Comparison of ENCODE assay signal across 8 cellular contexts in the genomic region with DNA sequence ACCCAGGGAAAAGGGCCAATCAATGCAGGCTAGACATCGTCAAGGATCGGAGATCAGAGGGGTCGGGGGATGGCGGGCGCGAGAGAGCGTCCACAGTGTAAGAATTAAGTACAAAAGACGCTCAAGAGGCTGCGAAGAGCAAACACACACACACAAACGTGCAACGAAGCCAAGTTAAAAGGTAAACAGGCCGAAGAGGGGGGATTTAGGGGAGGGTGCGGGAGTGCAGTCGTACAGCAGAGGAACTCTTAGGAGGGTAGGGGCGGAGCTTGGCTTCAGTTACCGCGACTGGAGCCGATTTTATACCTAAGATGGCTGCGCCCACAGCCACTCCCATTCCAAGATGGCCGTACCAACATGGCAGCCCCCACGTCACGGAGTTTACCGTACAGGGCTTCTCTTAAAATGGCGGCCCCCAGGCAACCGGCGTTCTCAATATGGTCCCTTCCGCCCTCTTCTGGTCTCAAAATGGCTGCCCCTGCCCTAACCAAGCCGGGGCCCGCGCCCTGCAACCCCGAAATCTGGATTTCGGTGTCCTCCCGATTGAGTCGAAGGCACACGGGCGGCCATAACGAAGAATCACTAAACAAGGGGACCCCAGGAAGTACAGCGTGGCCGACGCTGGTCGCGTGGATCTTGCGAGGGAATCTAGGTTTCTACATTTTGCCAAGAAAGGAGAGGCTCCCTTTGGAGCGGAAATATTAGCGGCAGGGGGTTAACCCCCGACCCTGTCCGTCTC. TPM values are rescaled to one million over a fixed set of nuclear protein-coding genes. Genes with fewer than 3 reads are reported as not detected.
DNase-seq lines count a peak whose midpoint lies in the region; ATAC-seq and TF ChIP-seq lines count a peak whose summit lies in the region.

No MANE protein-coding gene starts in this region.

- no peak for TF ChIP-seq POLR2A in lower leg skin (IDR thresholded peaks at IDR 0.05)

- peak overlapping the region; percentile 86 for H3K4me3 Mint-ChIP-seq in activated CD4-positive, alpha-beta memory T cell treated with anti-CD3 and anti-CD28 coated beads for 36 hours

- H3K9ac ChIP-seq in duodenal mucosa (ENCODE audit: low read depth in 1 of 2, low read length in 2 of 2): peak overlapping the region; percentile 78 to 90

- H3K27me3 ChIP-seq in duodenal mucosa (ENCODE audit: control insufficient read depth in 1 of 2, insufficient read depth in 2 of 2, low read length in 2 of 2): no peaks in the 10 kb centered on the region

- no peaks in the 10 kb centered on the region for H3K9me3 Mint-ChIP-seq in activated CD4-positive, alpha-beta memory T cell treated with anti-CD3 and anti-CD28 coated beads for 36 hours

- CTCF ChIA-PET in activated CD4-positive, alpha-beta memory T cell treated with anti-CD3 and anti-CD28 coated beads for 36 hours (lab: Charles Lee): interaction anchor here (0.7 to 2.5 kb wide), 5 partner anchors 16 to 285 kb away, joined by 3 to 9 read pairs (median 5); partner anchors contain the start of genes HNRNPUL2 and TUT1

- intact Hi-C loops in activated CD4-positive, alpha-beta memory T cell treated with anti-CD3 and anti-CD28 coated beads for 36 hours (cut with micrococcal nuclease): loop anchor here (1.0 to 5.0 kb wide), 11 partner anchors 18 to 172 kb away; partner anchors contain the start of genes C11orf98, CSKMT, HNRNPUL2 and MTA2
- intact Hi-C loops in lower leg skin (cut with DNase I; ENCODE audit: low total_unique reads): loop anchor here (10.0 kb wide), 1 partner anchor 325 kb away; no protein-coding TSS in a partner anchor

- peak overlapping the region; percentile 94 for H3K27ac ChIP-seq in duodenal mucosa (ENCODE audit: low read depth, low read length)

- H3K36me3 Mint-ChIP-seq in activated CD4-positive, alpha-beta memory T cell treated with anti-CD3 and anti-CD28 coated beads for 36 hours: peaks cover 37% of the 10 kb centered on the region

- POLR2A ChIA-PET in activated CD4-positive, alpha-beta memory T cell treated with anti-CD3 and anti-CD28 coated beads for 36 hours (lab: Charles Lee): interaction anchor here (0.6 to 5.4 kb wide), 17 partner anchors 16 to 285 kb away, joined by 3 to 29 read pairs (median 5); partner anchors contain the start of genes B3GAT3, C11orf98, CSKMT and GANAB

- peak overlapping the region; percentile 95 for H3K27ac Mint-ChIP-seq in activated CD4-positive, alpha-beta memory T cell treated with anti-CD3 and anti-CD28 coated beads for 36 hours

- no peak for TF ChIP-seq CTCF in lower leg skin (IDR thresholded peaks at IDR 0.05)

- peak; percentile 80 for ATAC-seq in GM18907 (IDR thresholded peaks at IDR 0.05; ENCODE audit: unreplicated experiment)
- ATAC-seq in HG03159 (IDR thresholded peaks at IDR 0.05; ENCODE audit: unreplicated experiment): peak; percentile 65

- H3K4me1 Mint-ChIP-seq in activated CD4-positive, alpha-beta memory T cell treated with anti-CD3 and anti-CD28 coated beads for 36 hours (ENCODE audit: low read depth): peaks cover 69% of the 10 kb centered on the region

- WGBS in lower leg skin, 2 donors: 0 to 2% methylated on average over 47 of the region's 47 CpGs

- no peaks in the 10 kb centered on the region for H3K9me3 ChIP-seq in duodenal mucosa (ENCODE audit: control insufficient read depth in 1 of 2, low read length in 2 of 2)

- in situ Hi-C loops in ACHN (cut with HindIII; ENCODE audit: low pct_ligation_motif_present, low pct_unique_long_range_greater_than_20kb, low sequenced_read_pairs): no loop called here

- DNase-seq in ACHN: peak; percentile 95
- peak; percentile 86 for DNase-seq in NCI-H524 treated with DMSO at 0.1 percent for 48 hours (lab: John Stamatoyannopoulos, UW)
- DNase-seq in activated CD4-positive, alpha-beta memory T cell treated with anti-CD3 and anti-CD28 coated beads for 36 hours: peak; percentile 98
- peak; percentile 99 for DNase-seq in lower leg skin (ENCODE audit: low spot score in 2 of 2)
- peak; percentile 97 for DNase-seq in stimulated activated CD4-positive, alpha-beta T cell treated with anti-CD3 and anti-CD28 coated beads, Interleukin-4, amount 100 ng/mL, for 24 hours

- H3K27me3 Mint-ChIP-seq in activated CD4-positive, alpha-beta memory T cell treated with anti-CD3 and anti-CD28 coated beads for 36 hours: no peaks in the 10 kb centered on the region

- H3K4me3 ChIP-seq in duodenal mucosa (ENCODE audit: low read depth in 1 of 2, low read length in 2 of 2) (peak overlapping the region; percentile 79 to 89), lower leg skin (ENCODE audit: low read depth, poor library complexity, severe bottlenecking) (peak overlapping the region; percentile 28)

- H3K4me1 ChIP-seq in duodenal mucosa (ENCODE audit: control insufficient read depth in 1 of 2, insufficient read depth in 2 of 2, low read length in 2 of 2): peaks cover 51 to 64% of the 10 kb centered on the region in 2 donors

- peaks cover 21 to 25% of the 10 kb centered on the region in 2 donors for H3K36me3 ChIP-seq in duodenal mucosa (ENCODE audit: control insufficient read depth in 1 of 2, insufficient read depth in 2 of 2, low read length in 2 of 2)

RNA-seq across cellular contexts. Expression of gene GNG3, which starts 2.0 kb away (rescaled TPM):
- not detected for total RNA-seq in activated CD4-positive, alpha-beta memory T cell treated with anti-CD3 and anti-CD28 coated beads for 36 hours
- not detected for total RNA-seq in lower leg skin

RNA-seq across cellular contexts. Expression of gene BSCL2, which starts 2.2 kb away (rescaled TPM):
- 10 to 100 TPM; 18.0 to 20.4 TPM for total RNA-seq in activated CD4-positive, alpha-beta memory T cell treated with anti-CD3 and anti-CD28 coated beads for 36 hours
- total RNA-seq in lower leg skin: 10 to 100 TPM; 25.4 to 68.2 (median 45.1) TPM

RNA-seq across cellular contexts. Expression of gene HNRNPUL2, which starts 17.8 kb away (rescaled TPM):
- 10 to 100 TPM; 56.0 to 62.3 TPM for total RNA-seq in activated CD4-positive, alpha-beta memory T cell treated with anti-CD3 and anti-CD28 coated beads for 36 hours
- total RNA-seq in lower leg skin: 10 to 100 TPM; 19.9 to 30.8 (median 24.3) TPM

RNA-seq across cellular contexts. Expression of gene TTC9C, which starts 18.9 kb away (rescaled TPM):
- total RNA-seq in activated CD4-positive, alpha-beta memory T cell treated with anti-CD3 and anti-CD28 coated beads for 36 hours: 10 to 100 TPM; 37.6 to 43.0 TPM
- total RNA-seq in lower leg skin: 10 to 100 TPM; 23.7 to 44.7 (median 33.9) TPM

RNA-seq across cellular contexts. Expression of gene LRRN4CL, which starts 20.1 kb away (rescaled TPM):
- under 1 TPM; 0.12 to 0.21 TPM for total RNA-seq in activated CD4-positive, alpha-beta memory T cell treated with anti-CD3 and anti-CD28 coated beads for 36 hours
- 10 to 100 TPM in 2 of 4 donors, 1 to 10 TPM in 2; 7.3 to 11.6 (median 9.9) TPM for total RNA-seq in lower leg skin

Comparison
In these comparisons a context has a peak if more than half of its experiments do, and no peak if none do; other contexts are left out.
1. Peak in every context shown above with its lines: DNase-seq, ATAC-seq, H3K4me3 ChIP-seq and H3K27ac ChIP-seq.